9 cellular contexts compared by ENCODE assay signal in genomic region chr10:89367529-89367928, GRCh38. TPM values are rescaled to one million over a fixed set of nuclear protein-coding genes. Genes with fewer than 3 reads are reported as not detected.
DNase-seq lines count a peak whose midpoint lies in the region; ATAC-seq, FAIRE-seq and TF ChIP-seq lines count a peak whose summit lies in the region.
"Had no signal": no experiment of that assay in that cellular context is flagged by ENCODE, and none has a peak within 500 bp of the region (broad histone marks: within the 10 kb centered on the region; RNA-seq: fewer than 3 reads in every experiment).

No MANE protein-coding gene starts in this region.

- H3K27ac Mint-ChIP-seq in HFFc6 = no peak overlapping the region

- H3K4me1 Mint-ChIP-seq in HFFc6 (ENCODE audit: low read depth) = peaks cover 44% of the 10 kb centered on the region

- no peak for TF ChIP-seq CTCF in GM13976 (IDR thresholded peaks at IDR 0.05; ENCODE audit: borderline replicate concordance, control extremely low read depth, extremely low read depth, insufficient read depth, missing control alignments)
- no peak for TF ChIP-seq CTCF in HFFc6 (IDR thresholded peaks at IDR 0.05)

- H3K4me3 Mint-ChIP-seq in HFFc6 = no peak overlapping the region

- ATAC-seq in GM21360 (IDR thresholded peaks at IDR 0.05; ENCODE audit: unreplicated experiment) (peak; percentile 61), HG03457 (IDR thresholded peaks at IDR 0.05; ENCODE audit: unreplicated experiment) (peak; percentile 58)

- H3K36me3 Mint-ChIP-seq in HFFc6 (ENCODE audit: low read depth) = no peaks in the 10 kb centered on the region

- peaks cover 6% of the 10 kb centered on the region; the same call in 1 of the 2 replicates for H3K9me3 Mint-ChIP-seq in HFFc6

- FAIRE-seq in islet of Langerhans (lab: Jason Lieb, UNC) = peak; percentile 58

- peak; percentile 62 for DNase-seq in GM13976 (ENCODE audit: low spot score)
- DNase-seq in HFFc6 = no peak
- no peak for DNase-seq in stimulated activated CD4-positive, alpha-beta T cell treated with anti-CD3 and anti-CD28 coated beads, Interleukin-2, amount 100 ng/mL, for 48 hours
- no peak for DNase-seq in amniotic stem cell (lab: John Stamatoyannopoulos, UW)
- no peak for DNase-seq in EL
- DNase-seq: brain microvascular endothelial cell had no signal

- in situ Hi-C loops in GM13976 (cut with MboI; ENCODE audit: low sequenced_read_pairs, unreplicated experiment) = no loop called here

- H3K27me3 Mint-ChIP-seq in HFFc6 (ENCODE audit: insufficient read depth) = peaks cover 2% of the 10 kb centered on the region; the same call in 1 of the 2 replicates

RNA-seq across cellular contexts. Expression of gene IFIT1B, which starts 10.3 kb away (rescaled TPM):
- total RNA-seq in HFFc6 (2021; fragmentation: NEBNext Ultra II Directional; extraction: Animal tissue kit (Norgen Biotek cat#: 25700)) = not detected

RNA-seq across cellular contexts. Expression of gene IFIT1, which starts 24.9 kb away (rescaled TPM):
- total RNA-seq in HFFc6 (2021; fragmentation: NEBNext Ultra II Directional; extraction: Animal tissue kit (Norgen Biotek cat#: 25700)) = 10 to 100 TPM; 35.7 to 52.5 (median 49.1) TPM

RNA-seq across cellular contexts. Expression of gene IFIT3, which starts 39.7 kb away (rescaled TPM):
- total RNA-seq in HFFc6 (2021; fragmentation: NEBNext Ultra II Directional; extraction: Animal tissue kit (Norgen Biotek cat#: 25700)) = 10 to 100 TPM; 11.5 to 18.6 (median 18.0) TPM

RNA-seq across cellular contexts. Expression of gene IFIT5, which starts 46.8 kb away (rescaled TPM):
- 10 to 100 TPM; 19.2 to 26.1 (median 22.4) TPM for total RNA-seq in HFFc6 (2021; fragmentation: NEBNext Ultra II Directional; extraction: Animal tissue kit (Norgen Biotek cat#: 25700))
